In genomic region chr20:16729565-16730460, GRCh38 we compare ENCODE assay signal across 8 cellular contexts. TPM values are rescaled to one million over a fixed set of nuclear protein-coding genes. Genes with fewer than 3 reads are reported as not detected.
A peak's percentile ranks its signal among the peaks of the same experiment; 100 is the strongest.
DNase-seq lines count a peak whose midpoint lies in the region; ATAC-seq lines count a peak whose summit lies in the region.

Gene SNRPB2, plus strand, starts transcription at chr20:16730026. Its CDS starts 1,677 bp downstream, at chr20:16731703.

- no peaks in the 10 kb centered on the region for H3K27me3 ChIP-seq in Karpas-422 (ENCODE audit: low read length)

- H4K20me1 ChIP-seq in Karpas-422 (ENCODE audit: insufficient read depth, low read depth, low read length): peaks cover 16% of the 10 kb centered on the region; the same call in 1 of the 2 replicates

- DNase-seq in DMS79 treated with DMSO at 0.1 percent for 48 hours (lab: John Stamatoyannopoulos, UW) (peak; percentile 86), Karpas-422 (peak; percentile 97), RKO (ENCODE audit: low spot score) (peak; percentile 99), fibroblast of gingiva (ENCODE audit: low read depth) (peak; percentile 96), naive B cell (peak; percentile 86)
- peak; percentile 88 for DNase-seq in activated T-helper 1 cell treated with anti-CD3 and anti-CD28 coated beads, Interleukin-12 subunit alpha, Interleukin-12 subunit beta, Interleukin-2, Interleukin-4 antibody, amounts not matched to agents 30 ng/mL and 10 ng/mL and 1 ng/mL, durations not matched to agents 14 hours and 24 hours and 36 hours (ENCODE audit: low spot score)

- H3K27ac ChIP-seq in Karpas-422 (ENCODE audit: low read length): peak within 1 kb of the TSS; percentile 49; the same call in 1 of the 2 replicates

- peaks cover 28% of the 10 kb centered on the region for H3K36me3 ChIP-seq in Karpas-422 (ENCODE audit: insufficient read depth, low read length)

- H3K9me3 Mint-ChIP-seq in activated T-helper 1 cell treated with anti-CD3 and anti-CD28 coated beads, Interleukin-12 subunit alpha, Interleukin-12 subunit beta, Interleukin-2, Interleukin-4 antibody, amounts not matched to agents 30 ng/mL and 10 ng/mL and 1 ng/mL, durations not matched to agents 14 hours and 24 hours and 36 hours: peaks cover 13% of the 10 kb centered on the region
- H3K9me3 Mint-ChIP-seq in naive B cell: peaks cover 0 to 17% (median 8%) of the 10 kb centered on the region in 7 donors
- peaks cover 3% of the 10 kb centered on the region for H3K9me3 Mint-ChIP-seq in stimulated activated memory B cell treated with anti-CD40 and anti-IgM and Interleukin-4, amounts not matched to agents 10 μg/mL and 1 μg/mL and 100 μg/mL, for 72 hours

- ATAC-seq in GM21825 (IDR thresholded peaks at IDR 0.05; ENCODE audit: unreplicated experiment) (peak; percentile 99), naive B cell (ENCODE audit: low read depth in 2 of 2) (peak; percentile 92 to 95)
- ATAC-seq in stimulated activated memory B cell treated with anti-CD40 and anti-IgM and Interleukin-4, amounts not matched to agents 10 μg/mL and 1 μg/mL and 100 μg/mL, for 72 hours: peak; percentile 98

- H3K4me3 Mint-ChIP-seq in activated T-helper 1 cell treated with anti-CD3 and anti-CD28 coated beads, Interleukin-12 subunit alpha, Interleukin-12 subunit beta, Interleukin-2, Interleukin-4 antibody, amounts not matched to agents 30 ng/mL and 10 ng/mL and 1 ng/mL, durations not matched to agents 14 hours and 24 hours and 36 hours: peak within 1 kb of the TSS; percentile 98
- H3K4me3 Mint-ChIP-seq in naive B cell: peak within 1 kb of the TSS; percentile 95 to 100 (median 100)
- peak within 1 kb of the TSS; percentile 98 for H3K4me3 Mint-ChIP-seq in stimulated activated memory B cell treated with anti-CD40 and anti-IgM and Interleukin-4, amounts not matched to agents 10 μg/mL and 1 μg/mL and 100 μg/mL, for 72 hours

- H3K4me1 ChIP-seq in Karpas-422 (ENCODE audit: low read length): peaks cover 16% of the 10 kb centered on the region

- peak within 1 kb of the TSS; percentile 86 for H3K4me2 ChIP-seq in Karpas-422 (ENCODE audit: low read depth, low read length, poor library complexity, severe bottlenecking)

- H3K4me3 ChIP-seq in Karpas-422 (ENCODE audit: low read length): peak within 1 kb of the TSS; percentile 96

- peak within 1 kb of the TSS; percentile 48 for H2AFZ ChIP-seq in Karpas-422 (ENCODE audit: low read length)

- H3K36me3 Mint-ChIP-seq in activated T-helper 1 cell treated with anti-CD3 and anti-CD28 coated beads, Interleukin-12 subunit alpha, Interleukin-12 subunit beta, Interleukin-2, Interleukin-4 antibody, amounts not matched to agents 30 ng/mL and 10 ng/mL and 1 ng/mL, durations not matched to agents 14 hours and 24 hours and 36 hours (ENCODE audit: low read depth): peaks cover 31% of the 10 kb centered on the region
- peaks cover 13 to 19% of the 10 kb centered on the region in 2 donors for H3K36me3 Mint-ChIP-seq in naive B cell
- H3K36me3 Mint-ChIP-seq in stimulated activated memory B cell treated with anti-CD40 and anti-IgM and Interleukin-4, amounts not matched to agents 10 μg/mL and 1 μg/mL and 100 μg/mL, for 72 hours: peaks cover 22% of the 10 kb centered on the region

- intact Hi-C loops in activated T-helper 1 cell treated with anti-CD3 and anti-CD28 coated beads, Interleukin-12 subunit alpha, Interleukin-12 subunit beta, Interleukin-2, Interleukin-4 antibody, amounts not matched to agents 30 ng/mL and 10 ng/mL and 1 ng/mL, durations not matched to agents 14 hours and 24 hours and 36 hours (cut with micrococcal nuclease): loop anchor here (1.0 to 5.0 kb wide), 7 partner anchors 21 to 1837 kb away; partner anchors contain the start of genes MGME1, SEC23B, SMIM26 and SNX5

- peaks cover 8% of the 10 kb centered on the region for H3K27me3 Mint-ChIP-seq in activated T-helper 1 cell treated with anti-CD3 and anti-CD28 coated beads, Interleukin-12 subunit alpha, Interleukin-12 subunit beta, Interleukin-2, Interleukin-4 antibody, amounts not matched to agents 30 ng/mL and 10 ng/mL and 1 ng/mL, durations not matched to agents 14 hours and 24 hours and 36 hours (ENCODE audit: insufficient read depth)
- peaks cover 8 to 41% (median 25%) of the 10 kb centered on the region in 3 donors for H3K27me3 Mint-ChIP-seq in naive B cell
- peaks cover 20% of the 10 kb centered on the region for H3K27me3 Mint-ChIP-seq in stimulated activated memory B cell treated with anti-CD40 and anti-IgM and Interleukin-4, amounts not matched to agents 10 μg/mL and 1 μg/mL and 100 μg/mL, for 72 hours

- peak within 1 kb of the TSS; percentile 97 for H3K9ac ChIP-seq in Karpas-422 (ENCODE audit: low read length)

- peaks cover 50% of the 10 kb centered on the region for H3K4me1 Mint-ChIP-seq in activated T-helper 1 cell treated with anti-CD3 and anti-CD28 coated beads, Interleukin-12 subunit alpha, Interleukin-12 subunit beta, Interleukin-2, Interleukin-4 antibody, amounts not matched to agents 30 ng/mL and 10 ng/mL and 1 ng/mL, durations not matched to agents 14 hours and 24 hours and 36 hours (ENCODE audit: low read depth)
- H3K4me1 Mint-ChIP-seq in naive B cell: peaks cover 17 to 36% (median 29%) of the 10 kb centered on the region in 3 donors
- peaks cover 30% of the 10 kb centered on the region for H3K4me1 Mint-ChIP-seq in stimulated activated memory B cell treated with anti-CD40 and anti-IgM and Interleukin-4, amounts not matched to agents 10 μg/mL and 1 μg/mL and 100 μg/mL, for 72 hours

- no peaks in the 10 kb centered on the region for H3K9me2 ChIP-seq in Karpas-422 (replicated peaks; ENCODE audit: insufficient read depth, low read length)

- H3K27ac Mint-ChIP-seq in activated T-helper 1 cell treated with anti-CD3 and anti-CD28 coated beads, Interleukin-12 subunit alpha, Interleukin-12 subunit beta, Interleukin-2, Interleukin-4 antibody, amounts not matched to agents 30 ng/mL and 10 ng/mL and 1 ng/mL, durations not matched to agents 14 hours and 24 hours and 36 hours: peak within 1 kb of the TSS; percentile 98
- peak within 1 kb of the TSS; percentile 98 to 100 (median 100) for H3K27ac Mint-ChIP-seq in naive B cell
- peak within 1 kb of the TSS; percentile 98 for H3K27ac Mint-ChIP-seq in stimulated activated memory B cell treated with anti-CD40 and anti-IgM and Interleukin-4, amounts not matched to agents 10 μg/mL and 1 μg/mL and 100 μg/mL, for 72 hours

- H3K79me2 ChIP-seq in Karpas-422 (ENCODE audit: low read length): peaks cover 50% of the 10 kb centered on the region

- H3K9me3 ChIP-seq in Karpas-422 (ENCODE audit: low read length): no peaks in the 10 kb centered on the region; the same call in 1 of the 2 replicates

RNA-seq across cellular contexts. Expression of gene SNRPB2, which starts in this region (rescaled TPM):
- total RNA-seq in Karpas-422 (2014; rRNA removed; shearing (Covaris generic); ENCODE audit: low replicate concordance): 52.4 and 94.6 TPM in 2 replicates
- 130 and 131 TPM in 2 replicates for total RNA-seq in activated T-helper 1 cell treated with anti-CD3 and anti-CD28 coated beads, Interleukin-12 subunit alpha, Interleukin-12 subunit beta, Interleukin-2, Interleukin-4 antibody, amounts not matched to agents 30 ng/mL and 10 ng/mL and 1 ng/mL, durations not matched to agents 14 hours and 24 hours and 36 hours
- 10 to 100 TPM; 67.5 to 91.1 (median 84.3) TPM for polyA plus RNA-seq in naive B cell (ENCODE audit: low read depth in 6 of 6)

Comparison
In these comparisons a context has a peak if more than half of its experiments do, and no peak if none do; other contexts are left out.
1. Peak in every context shown above with its lines: DNase-seq, ATAC-seq, H3K4me3 ChIP-seq and H3K27ac ChIP-seq.